In genomic region chr2:171924170-171924942, GRCh38 we compare ENCODE assay signal across 9 cellular contexts. TPM values are rescaled to one million over a fixed set of nuclear protein-coding genes. Genes with fewer than 3 reads are reported as not detected.
A peak's percentile ranks its signal among the peaks of the same experiment; 100 is the strongest.
DNase-seq lines count a peak whose midpoint lies in the region; ATAC-seq and TF ChIP-seq lines count a peak whose summit lies in the region.
"Had no signal": no experiment of that assay in that cellular context is flagged by ENCODE, and none has a peak within 500 bp of the region (broad histone marks: within the 10 kb centered on the region; RNA-seq: fewer than 3 reads in every experiment).

No MANE protein-coding gene starts in this region.

- no peak overlapping the region for H3K14ac ChIP-seq in trophoblast cell (ENCODE audit: low read length)

- CTCF ChIA-PET in activated CD4-positive, alpha-beta T cell treated with anti-CD3 and anti-CD28 coated beads, Interleukin-2, amount 10 ng/mL, durations not matched to agents 7 days and 5 days (lab: Charles Lee), result interaction anchor here (0.6 to 1.1 kb wide), 3 partner anchors 13 to 222 kb away, joined by 4 to 5 read pairs (median 4); no protein-coding TSS in a partner anchor

- H3K79me2 ChIP-seq in OCI-LY1 (ENCODE audit: insufficient read depth, low read length) (peaks cover 35% of the 10 kb centered on the region), trophoblast cell (ENCODE audit: control insufficient read depth, insufficient read depth, low read length, poor library complexity) (peaks cover 4% of the 10 kb centered on the region)

- H3K23ac ChIP-seq in trophoblast cell (ENCODE audit: low read length), result no peak overlapping the region

- ATAC-seq in upper lobe of left lung (ENCODE audit: low FRiP score in 2 of 2), result no peak
- ATAC-seq in GM18519 (IDR thresholded peaks at IDR 0.05; ENCODE audit: low FRiP score, unreplicated experiment), result no peak

- no peaks in the 10 kb centered on the region for H3K9me3 Mint-ChIP-seq in activated CD4-positive, alpha-beta T cell treated with anti-CD3 and anti-CD28 coated beads, Interleukin-2, amount 10 ng/mL, durations not matched to agents 7 days and 5 days
- no peaks in the 10 kb centered on the region for H3K9me3 Mint-ChIP-seq in chondrocyte (ENCODE audit: low read depth)

- peak overlapping the region; percentile 89; the same call in 1 of the 2 replicates for H3K4me2 ChIP-seq in OCI-LY1 (ENCODE audit: low read length)
- H3K4me2 ChIP-seq in trophoblast cell (ENCODE audit: low read length), result no peak overlapping the region

- no peak for TF ChIP-seq POLR2A in upper lobe of left lung (IDR thresholded peaks at IDR 0.05)

- TF ChIP-seq CTCF in OCI-LY1 (IDR thresholded peaks at IDR 0.05; ENCODE audit: low read length) (no peak), chondrocyte (IDR thresholded peaks at IDR 0.05) (no peak), upper lobe of left lung (IDR thresholded peaks at IDR 0.05) (no peak)

- H3K36me3 ChIP-seq in OCI-LY1 (ENCODE audit: insufficient read depth, low read length) (peaks cover 41% of the 10 kb centered on the region), trophoblast cell (ENCODE audit: control insufficient read depth in 1 of 2, insufficient read depth in 2 of 2, low read length in 2 of 2) (peaks cover 9 to 13% of the 10 kb centered on the region in 2 experiments), upper lobe of left lung (peaks cover 0 to 21% (median 2%) of the 10 kb centered on the region in 4 donors)
- H3K36me3 ChIP-seq: ovary had no signal

- H3K9me3 ChIP-seq in OCI-LY1 (ENCODE audit: low read length) (no peaks in the 10 kb centered on the region), trophoblast cell (ENCODE audit: insufficient read depth, low read depth, low read length) (no peaks in the 10 kb centered on the region), upper lobe of left lung (no peaks in the 10 kb centered on the region)
- H3K9me3 ChIP-seq: ovary had no signal

- H3K27ac ChIP-seq in OCI-LY1 (ENCODE audit: low read depth, low read length, poor library complexity, severe bottlenecking) (no peak overlapping the region), trophoblast cell (ENCODE audit: low read depth, low read length) (no peak overlapping the region), upper lobe of left lung (no peak overlapping the region)
- H3K27ac ChIP-seq: ovary had no signal

- H3K4ac ChIP-seq in trophoblast cell (ENCODE audit: low read depth, low read length), result peak overlapping the region; percentile 46

- H3K36me3 Mint-ChIP-seq in activated CD4-positive, alpha-beta T cell treated with anti-CD3 and anti-CD28 coated beads, Interleukin-2, amount 10 ng/mL, durations not matched to agents 7 days and 5 days (ENCODE audit: low read depth), result peaks cover 37% of the 10 kb centered on the region
- H3K36me3 Mint-ChIP-seq in chondrocyte (ENCODE audit: low read depth), result peaks cover 1% of the 10 kb centered on the region

- H3K4me3 ChIP-seq in OCI-LY1 (ENCODE audit: low read depth, low read length, poor library complexity, severe bottlenecking) (no peak overlapping the region), trophoblast cell (ENCODE audit: low read depth, low read length) (no peak overlapping the region), upper lobe of left lung (no peak overlapping the region)

- H3K27me3 ChIP-seq in OCI-LY1 (ENCODE audit: insufficient read depth, low read length) (no peaks in the 10 kb centered on the region), trophoblast cell (ENCODE audit: insufficient read depth, low read length) (no peaks in the 10 kb centered on the region), upper lobe of left lung (no peaks in the 10 kb centered on the region)
- H3K27me3 ChIP-seq: ovary had no signal

- WGBS in trophoblast cell (ENCODE audit: extremely low coverage, insufficient coverage, insufficient read length), result no CpG with 5 or more reads among the region's 17 CpGs
- 95% methylated on average over 17 of the region's 17 CpGs for WGBS in upper lobe of left lung, 2 donors

- peaks cover 50% of the 10 kb centered on the region for H3K4me1 Mint-ChIP-seq in activated CD4-positive, alpha-beta T cell treated with anti-CD3 and anti-CD28 coated beads, Interleukin-2, amount 10 ng/mL, durations not matched to agents 7 days and 5 days
- peaks cover 35% of the 10 kb centered on the region for H3K4me1 Mint-ChIP-seq in chondrocyte (ENCODE audit: low read depth)

- H2BK120ac ChIP-seq in trophoblast cell (ENCODE audit: insufficient read depth, low read length, poor library complexity), result no peak overlapping the region

- H3K18ac ChIP-seq in trophoblast cell (ENCODE audit: low read length), result no peak overlapping the region

- H3K9ac ChIP-seq in OCI-LY1 (ENCODE audit: low read length), result no peak overlapping the region; the same call in 1 of the 2 replicates
- no peak overlapping the region for H3K9ac ChIP-seq in trophoblast cell (ENCODE audit: low read length)

- no peak for TF ChIP-seq EP300 in upper lobe of left lung (IDR thresholded peaks at IDR 0.05)

- peak overlapping the region; percentile 89 for H3K4me3 Mint-ChIP-seq in activated CD4-positive, alpha-beta T cell treated with anti-CD3 and anti-CD28 coated beads, Interleukin-2, amount 10 ng/mL, durations not matched to agents 7 days and 5 days
- peak overlapping the region; percentile 99 for H3K4me3 Mint-ChIP-seq in chondrocyte (ENCODE audit: unreplicated experiment)

- no peak overlapping the region for H4K8ac ChIP-seq in trophoblast cell (ENCODE audit: low read depth, low read length)

- no peak overlapping the region for H2BK5ac ChIP-seq in trophoblast cell (ENCODE audit: low read depth, low read length, poor library complexity)

- DNase-seq in activated CD4-positive, alpha-beta T cell treated with anti-CD3 and anti-CD28 coated beads, Interleukin-2, amount 10 ng/mL, durations not matched to agents 7 days and 5 days, result no peak
- no peak for DNase-seq in activated CD4-positive, alpha-beta T cell treated with anti-CD3 and anti-CD28 coated beads, Interleukin-2, amount 50 U/mL, for 48 hours
- no peak for DNase-seq in chondrocyte (ENCODE audit: low spot score)
- peak in 1 of 2 donors; percentile 37 for DNase-seq in trophoblast cell
- no peak for DNase-seq in upper lobe of left lung
- DNase-seq in 8988T, result no peak

- H2AK5ac ChIP-seq in trophoblast cell (ENCODE audit: low read length), result no peak overlapping the region

- H4K20me1 ChIP-seq in OCI-LY1 (ENCODE audit: insufficient read depth, low read length), result no peaks in the 10 kb centered on the region

- H3K27ac Mint-ChIP-seq in activated CD4-positive, alpha-beta T cell treated with anti-CD3 and anti-CD28 coated beads, Interleukin-2, amount 10 ng/mL, durations not matched to agents 7 days and 5 days, result peak overlapping the region; percentile 60
- H3K27ac Mint-ChIP-seq in chondrocyte (ENCODE audit: unreplicated experiment), result peak overlapping the region; percentile 100

- no peaks in the 10 kb centered on the region for H3F3A ChIP-seq in OCI-LY1 (ENCODE audit: insufficient read depth, low read length)

- H2BK12ac ChIP-seq in trophoblast cell (ENCODE audit: low read length), result no peak overlapping the region

- H3K27me3 Mint-ChIP-seq in activated CD4-positive, alpha-beta T cell treated with anti-CD3 and anti-CD28 coated beads, Interleukin-2, amount 10 ng/mL, durations not matched to agents 7 days and 5 days, result no peaks in the 10 kb centered on the region
- H3K27me3 Mint-ChIP-seq in chondrocyte (ENCODE audit: low read depth), result no peaks in the 10 kb centered on the region

- H4K12ac ChIP-seq in trophoblast cell (ENCODE audit: low read depth, low read length), result no peak overlapping the region

- H2AFZ ChIP-seq in OCI-LY1 (ENCODE audit: low read length), result no peak overlapping the region
- H2AFZ ChIP-seq in trophoblast cell (ENCODE audit: insufficient read depth, low read length, poor library complexity), result no peak overlapping the region

- no peak overlapping the region for H4K91ac ChIP-seq in trophoblast cell (ENCODE audit: low read depth, low read length)

- peaks cover 4% of the 10 kb centered on the region for H3K79me1 ChIP-seq in trophoblast cell (ENCODE audit: low read length)

- H3K9me2 ChIP-seq in OCI-LY1 (ENCODE audit: low read depth, low read length), result no peaks in the 10 kb centered on the region

- POLR2A ChIA-PET in activated CD4-positive, alpha-beta T cell treated with anti-CD3 and anti-CD28 coated beads, Interleukin-2, amount 10 ng/mL, durations not matched to agents 7 days and 5 days (lab: Charles Lee), result no interaction called here

- H3K4me1 ChIP-seq in OCI-LY1 (ENCODE audit: insufficient read depth, low read length, severe bottlenecking) (peaks cover 28% of the 10 kb centered on the region), trophoblast cell (ENCODE audit: control insufficient read depth in 1 of 2, insufficient read depth in 2 of 2, low read length in 2 of 2) (peaks cover 2 to 5% of the 10 kb centered on the region in 2 experiments), upper lobe of left lung (peaks cover 4 to 26% (median 20%) of the 10 kb centered on the region in 4 donors)

RNA-seq across cellular contexts. Expression of gene HAT1, which starts 2.1 kb away (rescaled TPM):
- total RNA-seq in activated CD4-positive, alpha-beta T cell treated with anti-CD3 and anti-CD28 coated beads, Interleukin-2, amount 10 ng/mL, durations not matched to agents 7 days and 5 days, result 10 to 100 TPM; 63.0 to 75.3 TPM
- total RNA-seq in chondrocyte (37.9 to 64.0 TPM (median 38.1 TPM) in 3 replicates), upper lobe of left lung (10 to 100 TPM; 10.3 to 42.6 (median 25.7) TPM)
- 56.4 and 61.0 TPM in 2 replicates for polyA plus RNA-seq in trophoblast cell (2013)

RNA-seq across cellular contexts. Expression of gene SLC25A12, which starts 30.3 kb away (rescaled TPM):
- 10 to 100 TPM; 26.7 to 28.8 TPM for total RNA-seq in activated CD4-positive, alpha-beta T cell treated with anti-CD3 and anti-CD28 coated beads, Interleukin-2, amount 10 ng/mL, durations not matched to agents 7 days and 5 days
- total RNA-seq in chondrocyte, result 18.2 to 30.6 TPM (median 19.0 TPM) in 3 replicates
- 2.3 and 2.6 TPM in 2 replicates for polyA plus RNA-seq in trophoblast cell (2013)
- 10 to 100 TPM in 3 of 6 donors, 1 to 10 TPM in 3; 6.2 to 27.2 (median 11.3) TPM for total RNA-seq in upper lobe of left lung
